2 cellular contexts compared by ENCODE assay signal in genomic region chr5:156239800-156240199, GRCh38.
TF ChIP-seq lines count a peak whose summit lies in the region.

No MANE protein-coding gene starts in this region.

TF ChIP-seq in liver, 16 proteins besides CTCF, POLR2A, EP300 and RAD21 (continued from another document):
- TF ChIP-seq REST (IDR thresholded peaks at IDR 0.05) (no peak), RXRA (IDR thresholded peaks at IDR 0.05) (peak in 1 of 2 donors; percentile 35)

TF ChIP-seq in HepG2, 621 proteins besides CTCF, POLR2A, EP300 and RAD21 (continued from another document):
- no peak for TF ChIP-seq AHDC1 (CRISPR knock-in tag; IDR thresholded peaks at IDR 0.05; ENCODE audit: borderline replicate concordance)
- no peak for TF ChIP-seq ZNF225 (CRISPR knock-in tag; IDR thresholded peaks at IDR 0.05)
- TF ChIP-seq ZBTB46 (CRISPR knock-in tag; IDR thresholded peaks at IDR 0.05; ENCODE audit: borderline replicate concordance) = no peak
- TF ChIP-seq BCL6 (CRISPR knock-in tag; IDR thresholded peaks at IDR 0.05) = no peak
- no peak for TF ChIP-seq CENPX (CRISPR knock-in tag; IDR thresholded peaks at IDR 0.05)
- no peak for TF ChIP-seq ASH2L (IDR thresholded peaks at IDR 0.05; ENCODE audit: insufficient read length, low read depth, low read length)
- TF ChIP-seq LRRFIP1 (CRISPR knock-in tag; conservative IDR thresholded peaks at IDR 0.05) = no peak
- no peak for TF ChIP-seq PPARG (CRISPR knock-in tag; conservative IDR thresholded peaks at IDR 0.05)
- TF ChIP-seq RXRB (CRISPR knock-in tag; IDR thresholded peaks at IDR 0.05; ENCODE audit: borderline replicate concordance) = no peak
- no peak for TF ChIP-seq ZIK1 (CRISPR knock-in tag; IDR thresholded peaks at IDR 0.05; ENCODE audit: borderline replicate concordance, low read depth)
- TF ChIP-seq ZNF768 (CRISPR knock-in tag; IDR thresholded peaks at IDR 0.05) = no peak
- no peak for TF ChIP-seq ZSCAN21 (CRISPR knock-in tag; IDR thresholded peaks at IDR 0.05; ENCODE audit: borderline replicate concordance)
- no peak for TF ChIP-seq FOXO1 (CRISPR knock-in tag; IDR thresholded peaks at IDR 0.05)
- no peak for TF ChIP-seq PITX1 (CRISPR knock-in tag; IDR thresholded peaks at IDR 0.05)
- TF ChIP-seq ZC3H13 (CRISPR knock-in tag; IDR thresholded peaks at IDR 0.05) = no peak
- no peak for TF ChIP-seq RXRA (CRISPR knock-in tag; IDR thresholded peaks at IDR 0.05)
- TF ChIP-seq ZNF446 (CRISPR knock-in tag; IDR thresholded peaks at IDR 0.05) = no peak
- TF ChIP-seq ZNF883 (CRISPR knock-in tag; IDR thresholded peaks at IDR 0.05; ENCODE audit: not compliant biosample characterization) = no peak
